ENCODE assay signal across 8 cellular contexts in genomic region chrX:54891573-54891972, GRCh38. TPM values are rescaled to one million over a fixed set of nuclear protein-coding genes. Genes with fewer than 3 reads are reported as not detected.
DNase-seq lines count a peak whose midpoint lies in the region; ATAC-seq and TF ChIP-seq lines count a peak whose summit lies in the region.

No MANE protein-coding gene starts in this region.

- no peaks in the 10 kb centered on the region for H3K9me3 ChIP-seq in mucosa of descending colon

- intact Hi-C loops in mucosa of descending colon (cut with DNase I, micrococcal nuclease), result loop anchor here in 1 of 2 donors (10.0 kb wide), 1 partner anchor 163 kb away; no protein-coding TSS in a partner anchor

- ATAC-seq in HG02798 (IDR thresholded peaks at IDR 0.05; ENCODE audit: poor library complexity, unreplicated experiment) (peak; percentile 43), mucosa of descending colon (peak; percentile 67)

- H3K4me3 ChIP-seq in mucosa of descending colon (no peak overlapping the region), coronary artery (no peak overlapping the region)

- no peak overlapping the region for H3K27ac ChIP-seq in coronary artery

- no peak for TF ChIP-seq CTCF in mucosa of descending colon (IDR thresholded peaks at IDR 0.05)
- TF ChIP-seq CTCF in coronary artery (IDR thresholded peaks at IDR 0.05), result no peak

- H3K36me3 ChIP-seq in mucosa of descending colon (ENCODE audit: low read depth), result no peaks in the 10 kb centered on the region

- no peaks in the 10 kb centered on the region for H3K4me1 ChIP-seq in mucosa of descending colon (ENCODE audit: low read depth)

- DNase-seq in NCI-H446 (lab: John Stamatoyannopoulos, UW) (peak; percentile 0 to 8), NCI-H446 treated with DMSO at 0.1 percent for 48 hours (lab: John Stamatoyannopoulos, UW) (no peak), RPMI7951 (ENCODE audit: low read depth) (peak; percentile 51), mucosa of descending colon (peak in 1 of 3 donors; percentile 67), coronary artery (ENCODE audit: low spot score) (no peak), COR-L47 (lab: John Stamatoyannopoulos, UW) (no peak)
- DNase-seq in central memory CD4-positive, alpha-beta T cell, result peak; percentile 17

RNA-seq across cellular contexts. Expression of gene TRO, which starts 29.1 kb away (rescaled TPM):
- 9.9 and 15.0 TPM in 2 replicates for total RNA-seq in RPMI7951 (2014; rRNA removed; shearing (Covaris generic))
- total RNA-seq in mucosa of descending colon, result 1 to 10 TPM in 2 of 3 donors, under 1 TPM in 1; 0.67 to 7.2 (median 2.1) TPM

Comparison
In these comparisons a context has a peak if more than half of its experiments do, and no peak if none do; other contexts are left out.
1. DNase-seq: peak in NCI-H446 (2 of 2), RPMI7951 (single experiment) and central memory CD4-positive, alpha-beta T cell (single experiment); none in NCI-H446 treated with DMSO at 0.1 percent for 48 hours (single experiment), coronary artery (single experiment) and COR-L47 (single experiment).